2 cellular contexts compared by ENCODE assay signal in genomic region chr7:127810691-127811660, GRCh38.
TF ChIP-seq lines count a peak whose summit lies in the region.

No MANE protein-coding gene starts in this region.

TF ChIP-seq in SK-N-SH, 30 proteins besides CTCF, POLR2A, EP300 and RAD21 (continued from another document):
- TF ChIP-seq PBX3 (IDR thresholded peaks at IDR 0.05) (0 out of 2 replicates have a peak, but pooled peaks have one; percentile 17), TAF1 (IDR thresholded peaks at IDR 0.05; ENCODE audit: borderline replicate concordance, low read depth, low read length) (no peak), RCOR1 (IDR thresholded peaks at IDR 0.05; ENCODE audit: low read length) (no peak)

TF ChIP-seq in K562, 482 proteins besides CTCF, POLR2A, EP300 and RAD21 (continued from another document):
- TF ChIP-seq, protein P1, sequence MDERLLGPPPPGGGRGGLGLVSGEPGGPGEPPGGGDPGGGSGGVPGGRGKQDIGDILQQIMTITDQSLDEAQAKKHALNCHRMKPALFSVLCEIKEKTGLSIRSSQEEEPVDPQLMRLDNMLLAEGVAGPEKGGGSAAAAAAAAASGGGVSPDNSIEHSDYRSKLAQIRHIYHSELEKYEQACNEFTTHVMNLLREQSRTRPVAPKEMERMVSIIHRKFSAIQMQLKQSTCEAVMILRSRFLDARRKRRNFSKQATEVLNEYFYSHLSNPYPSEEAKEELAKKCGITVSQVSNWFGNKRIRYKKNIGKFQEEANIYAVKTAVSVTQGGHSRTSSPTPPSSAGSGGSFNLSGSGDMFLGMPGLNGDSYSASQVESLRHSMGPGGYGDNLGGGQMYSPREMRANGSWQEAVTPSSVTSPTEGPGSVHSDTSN (CRISPR knock-in tag; IDR thresholded peaks at IDR 0.05; ENCODE audit: low read depth), result no peak
- TF ChIP-seq, protein P1 (tag; conservative IDR thresholded peaks at IDR 0.05; ENCODE audit: low read depth), result peak; percentile 86
- 0 out of 2 replicates have a peak, but pooled peaks have one; percentile 26 for TF ChIP-seq CBFA2T2 (conservative IDR thresholded peaks at IDR 0.05)
- TF ChIP-seq PKNOX1 (IDR thresholded peaks at IDR 0.05), result peak; percentile 47
- TF ChIP-seq COPS2 (conservative IDR thresholded peaks at IDR 0.05), result no peak
- TF ChIP-seq ZNF551 (CRISPR knock-in tag; IDR thresholded peaks at IDR 0.05), result no peak
- TF ChIP-seq KDM5B (IDR thresholded peaks at IDR 0.05; ENCODE audit: insufficient replicate concordance, low read depth, low read length), result no peak
- no peak for TF ChIP-seq RCOR1 (IDR thresholded peaks at IDR 0.05; ENCODE audit: borderline replicate concordance in 1 of 2, low read depth in 2 of 2, low read length in 2 of 2)
- no peak for TF ChIP-seq CGGBP1 (CRISPR knock-in tag; IDR thresholded peaks at IDR 0.05)
- peak; percentile 80 for TF ChIP-seq MEIS2 (IDR thresholded peaks at IDR 0.05; ENCODE audit: partially characterized antibody)
- TF ChIP-seq PATZ1 (CRISPR knock-in tag; IDR thresholded peaks at IDR 0.05; ENCODE audit: borderline replicate concordance), result no peak
- no peak for TF ChIP-seq YBX1 (IDR thresholded peaks at IDR 0.05)
- peak; percentile 8; the same call in 1 of the 2 replicates for TF ChIP-seq NCOR1 (IDR thresholded peaks at IDR 0.05)
- peak; percentile 66 for TF ChIP-seq CBFA2T3 (IDR thresholded peaks at IDR 0.05)
- TF ChIP-seq ZNF239 (CRISPR knock-in tag; IDR thresholded peaks at IDR 0.05), result no peak
- TF ChIP-seq ILF3 (IDR thresholded peaks at IDR 0.05; ENCODE audit: borderline replicate concordance), result no peak
- TF ChIP-seq KDM1A (IDR thresholded peaks at IDR 0.05), result peak; percentile 33 to 39; a peak in 1 of 4 replicates
- TF ChIP-seq HNRNPUL1 (IDR thresholded peaks at IDR 0.05; ENCODE audit: low read length), result no peak
- TF ChIP-seq, protein P2, sequence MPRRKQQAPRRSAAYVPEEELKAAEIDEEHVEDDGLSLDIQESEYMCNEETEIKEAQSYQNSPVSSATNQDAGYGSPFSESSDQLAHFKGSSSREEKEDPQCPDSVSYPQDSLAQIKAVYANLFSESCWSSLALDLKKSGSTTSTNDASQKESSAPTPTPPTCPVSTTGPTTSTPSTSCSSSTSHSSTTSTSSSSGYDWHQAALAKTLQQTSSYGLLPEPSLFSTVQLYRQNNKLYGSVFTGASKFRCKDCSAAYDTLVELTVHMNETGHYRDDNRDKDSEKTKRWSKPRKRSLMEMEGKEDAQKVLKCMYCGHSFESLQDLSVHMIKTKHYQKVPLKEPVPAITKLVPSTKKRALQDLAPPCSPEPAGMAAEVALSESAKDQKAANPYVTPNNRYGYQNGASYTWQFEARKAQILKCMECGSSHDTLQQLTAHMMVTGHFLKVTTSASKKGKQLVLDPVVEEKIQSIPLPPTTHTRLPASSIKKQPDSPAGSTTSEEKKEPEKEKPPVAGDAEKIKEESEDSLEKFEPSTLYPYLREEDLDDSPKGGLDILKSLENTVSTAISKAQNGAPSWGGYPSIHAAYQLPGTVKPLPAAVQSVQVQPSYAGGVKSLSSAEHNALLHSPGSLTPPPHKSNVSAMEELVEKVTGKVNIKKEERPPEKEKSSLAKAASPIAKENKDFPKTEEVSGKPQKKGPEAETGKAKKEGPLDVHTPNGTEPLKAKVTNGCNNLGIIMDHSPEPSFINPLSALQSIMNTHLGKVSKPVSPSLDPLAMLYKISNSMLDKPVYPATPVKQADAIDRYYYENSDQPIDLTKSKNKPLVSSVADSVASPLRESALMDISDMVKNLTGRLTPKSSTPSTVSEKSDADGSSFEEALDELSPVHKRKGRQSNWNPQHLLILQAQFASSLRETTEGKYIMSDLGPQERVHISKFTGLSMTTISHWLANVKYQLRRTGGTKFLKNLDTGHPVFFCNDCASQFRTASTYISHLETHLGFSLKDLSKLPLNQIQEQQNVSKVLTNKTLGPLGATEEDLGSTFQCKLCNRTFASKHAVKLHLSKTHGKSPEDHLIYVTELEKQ (CRISPR knock-in tag; IDR thresholded peaks at IDR 0.05), result no peak
- peak; percentile 35; the same call in 1 of the 2 replicates for TF ChIP-seq TEAD4 (IDR thresholded peaks at IDR 0.05; ENCODE audit: low read length)
- no peak for TF ChIP-seq TEAD4 (CRISPR knock-in tag; IDR thresholded peaks at IDR 0.05; ENCODE audit: borderline replicate concordance)
- TF ChIP-seq ZNF232 (CRISPR knock-in tag; IDR thresholded peaks at IDR 0.05), result no peak
- TF ChIP-seq ZNF253 (CRISPR knock-in tag; conservative IDR thresholded peaks at IDR 0.05), result no peak
- TF ChIP-seq, protein P3, sequence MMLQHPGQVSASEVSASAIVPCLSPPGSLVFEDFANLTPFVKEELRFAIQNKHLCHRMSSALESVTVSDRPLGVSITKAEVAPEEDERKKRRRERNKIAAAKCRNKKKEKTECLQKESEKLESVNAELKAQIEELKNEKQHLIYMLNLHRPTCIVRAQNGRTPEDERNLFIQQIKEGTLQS (IDR thresholded peaks at IDR 0.05), result peak; percentile 16; the same call in 1 of the 2 replicates
- TF ChIP-seq, protein P3 (CRISPR knock-in tag; conservative IDR thresholded peaks at IDR 0.05), result no peak
- no peak for TF ChIP-seq NFIC (IDR thresholded peaks at IDR 0.05)
- no peak for TF ChIP-seq MXD1 (CRISPR knock-in tag; IDR thresholded peaks at IDR 0.05; ENCODE audit: borderline replicate concordance, poor library complexity, severe bottlenecking)
- TF ChIP-seq CXXC5 (CRISPR knock-in tag; IDR thresholded peaks at IDR 0.05), result no peak
- TF ChIP-seq RFX5 (IDR thresholded peaks at IDR 0.05; ENCODE audit: low read depth, low read length), result no peak
- TF ChIP-seq ARID1B (IDR thresholded peaks at IDR 0.05), result peak; percentile 42; the same call in 1 of the 2 replicates
- TF ChIP-seq PTTG1 (tag; IDR thresholded peaks at IDR 0.05; ENCODE audit: low read depth), result no peak
- peak; percentile 27; the same call in 1 of the 2 replicates for TF ChIP-seq PML (IDR thresholded peaks at IDR 0.05; ENCODE audit: low read length)
- no peak for TF ChIP-seq MECOM (CRISPR knock-in tag; IDR thresholded peaks at IDR 0.05)
- TF ChIP-seq RFX1 (IDR thresholded peaks at IDR 0.05), result peak; percentile 65
- no peak for TF ChIP-seq JUN (IDR thresholded peaks at IDR 0.05; ENCODE audit: borderline replicate concordance, low read depth, low read length)
- no peak for TF ChIP-seq JUN (CRISPR knock-in tag; IDR thresholded peaks at IDR 0.05; ENCODE audit: borderline replicate concordance)
